Comparison of ENCODE assay signal across 8 cellular contexts in the genomic region with DNA sequence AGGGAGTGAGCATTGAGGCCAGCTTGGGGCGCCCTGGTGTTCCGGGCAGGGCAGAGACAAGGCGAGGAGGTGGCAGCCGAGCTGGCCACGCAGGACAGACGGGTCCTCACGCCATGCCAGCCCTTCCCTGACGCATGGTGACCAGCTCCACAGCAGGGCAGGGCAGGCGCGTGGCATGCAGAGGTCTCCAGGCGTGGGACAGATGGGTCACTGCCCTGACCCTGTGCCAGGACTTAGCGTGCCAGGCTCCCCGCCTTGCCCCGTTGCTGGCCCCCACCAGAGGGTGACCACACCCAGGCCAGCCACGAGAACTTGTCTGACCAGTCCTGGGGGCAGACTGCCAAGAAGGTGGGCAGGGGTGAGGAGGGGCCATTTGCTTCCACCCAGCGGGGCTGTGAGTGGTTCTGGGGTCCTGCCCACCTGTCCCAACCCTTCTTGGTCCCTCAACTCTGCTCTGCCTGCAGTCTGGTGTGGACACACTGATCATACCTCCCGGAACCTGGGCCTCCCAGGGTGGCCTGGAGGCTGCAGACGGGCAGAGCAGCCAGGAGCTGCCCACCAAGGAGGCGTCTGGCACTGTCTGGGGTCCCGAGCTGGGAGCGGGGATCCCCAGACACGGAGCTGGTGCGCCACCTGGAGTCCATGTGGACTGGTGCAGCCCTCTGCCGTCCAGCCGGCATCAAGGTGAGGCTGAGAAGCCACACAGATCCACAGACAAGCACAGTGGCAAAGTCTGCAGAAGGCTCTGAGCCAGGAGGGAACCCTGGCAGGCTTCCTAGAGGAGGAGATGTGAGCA. TPM values are rescaled to one million over a fixed set of nuclear protein-coding genes. Genes with fewer than 3 reads are reported as not detected.
DNase-seq lines count a peak whose midpoint lies in the region; ATAC-seq and TF ChIP-seq lines count a peak whose summit lies in the region.

A gene (plus strand): TSS at position 446 of the 796 bp plus-strand sequence. CDS start 834 bp downstream, outside the sequence.

- peaks cover 27% of the 10 kb centered on the region for H3K4me1 Mint-ChIP-seq in activated CD4-positive, alpha-beta memory T cell treated with anti-CD3 and anti-CD28 coated beads, Interleukin-2, amount 10 ng/mL, durations not matched to agents 7 days and 5 days

- no peak within 1 kb of the TSS for H3K14ac ChIP-seq in mesenchymal stem cell (ENCODE audit: low read length in 2 of 2)

- no peak within 1 kb of the TSS for H2BK5ac ChIP-seq in mesenchymal stem cell (ENCODE audit: low read depth, low read length, poor library complexity, severe bottlenecking)

- H2BK12ac ChIP-seq in mesenchymal stem cell (ENCODE audit: low read length in 2 of 2), result no peak within 1 kb of the TSS

- no peak within 1 kb of the TSS for H3K27ac ChIP-seq in mesenchymal stem cell (ENCODE audit: low read length, poor library complexity, severe bottlenecking)

- no peak within 1 kb of the TSS for H3K4ac ChIP-seq in mesenchymal stem cell (ENCODE audit: low read depth in 1 of 2, low read length in 2 of 2)

- peaks cover 0 to 4% of the 10 kb centered on the region in 2 experiments for H3K36me3 ChIP-seq in mesenchymal stem cell (ENCODE audit: control insufficient read depth in 1 of 2, insufficient read depth in 2 of 2, low read depth in 1 of 2, low read length in 2 of 2)

- no peak for ATAC-seq in HG03039 (IDR thresholded peaks at IDR 0.05; ENCODE audit: unreplicated experiment)

- no peak within 1 kb of the TSS for H2BK120ac ChIP-seq in mesenchymal stem cell (ENCODE audit: low read depth, low read length)

- H3K79me1 ChIP-seq in mesenchymal stem cell (replicated peaks; ENCODE audit: low read length, poor library complexity, severe bottlenecking), result no peaks in the 10 kb centered on the region

- TF ChIP-seq CTCF in AG09309 (IDR thresholded peaks at IDR 0.05; ENCODE audit: control insufficient read depth, insufficient read depth, low read depth, low read length, missing control alignments), result peak; percentile 92

- CTCF ChIA-PET in activated CD4-positive, alpha-beta memory T cell treated with anti-CD3 and anti-CD28 coated beads, Interleukin-2, amount 10 ng/mL, durations not matched to agents 7 days and 5 days (lab: Charles Lee), result interaction anchor here (0.9 to 3.2 kb wide), 16 partner anchors 10 to 181 kb away, joined by 3 to 18 read pairs (median 6); a partner anchor contains a TSS

- WGBS in mesenchymal stem cell, result 56% methylated on average over 25 of the region's 25 CpGs

- no peak for DNase-seq in AG09309 (ENCODE audit: low read depth)
- peak; percentile 29 for DNase-seq in GOT3 (lab: John Stamatoyannopoulos, UW)
- DNase-seq in NCI-H69 (lab: John Stamatoyannopoulos, UW), result peak; percentile 84
- peak; percentile 85 for DNase-seq in activated CD4-positive, alpha-beta memory T cell treated with anti-CD3 and anti-CD28 coated beads, Interleukin-2, amount 10 ng/mL, durations not matched to agents 7 days and 5 days
- peak; percentile 88 for DNase-seq in ecto neural progenitor cell (ENCODE audit: low spot score)
- DNase-seq in mesenchymal stem cell, result peak; percentile 76
- peak; percentile 60 to 72 for DNase-seq in stimulated activated CD8-positive, alpha-beta memory T cell treated with anti-CD3 and anti-CD28 coated beads, Interleukin-2, amount 100 ng/mL, for 1 hour (ENCODE audit: low read depth in 2 of 2)

- H3K9ac ChIP-seq in mesenchymal stem cell (ENCODE audit: low read length), result no peak within 1 kb of the TSS

- H3K18ac ChIP-seq in mesenchymal stem cell (ENCODE audit: low read depth in 1 of 2, low read length in 2 of 2), result peak within 1 kb of the TSS in 1 of 2 experiments; percentile 35

- no peak within 1 kb of the TSS for H3K4me3 Mint-ChIP-seq in activated CD4-positive, alpha-beta memory T cell treated with anti-CD3 and anti-CD28 coated beads, Interleukin-2, amount 10 ng/mL, durations not matched to agents 7 days and 5 days

- peak within 1 kb of the TSS; percentile 55 for H4K91ac ChIP-seq in mesenchymal stem cell (ENCODE audit: low read length)

- H3K9me3 Mint-ChIP-seq in activated CD4-positive, alpha-beta memory T cell treated with anti-CD3 and anti-CD28 coated beads, Interleukin-2, amount 10 ng/mL, durations not matched to agents 7 days and 5 days, result no peaks in the 10 kb centered on the region

- no peak within 1 kb of the TSS for H3K23ac ChIP-seq in mesenchymal stem cell (ENCODE audit: low read length in 2 of 2)

- H2BK15ac ChIP-seq in mesenchymal stem cell (ENCODE audit: low read depth, poor library complexity, severe bottlenecking), result no peak within 1 kb of the TSS

- no peak within 1 kb of the TSS for H3K4me2 ChIP-seq in mesenchymal stem cell (ENCODE audit: low read length, poor library complexity, severe bottlenecking)

- H3K36me3 Mint-ChIP-seq in activated CD4-positive, alpha-beta memory T cell treated with anti-CD3 and anti-CD28 coated beads, Interleukin-2, amount 10 ng/mL, durations not matched to agents 7 days and 5 days (ENCODE audit: low read depth), result no peaks in the 10 kb centered on the region

- peak within 1 kb of the TSS; percentile 1 for H4K8ac ChIP-seq in mesenchymal stem cell (ENCODE audit: low read length)

- H3K27me3 Mint-ChIP-seq in activated CD4-positive, alpha-beta memory T cell treated with anti-CD3 and anti-CD28 coated beads, Interleukin-2, amount 10 ng/mL, durations not matched to agents 7 days and 5 days, result no peaks in the 10 kb centered on the region

- H3K4me3 ChIP-seq in AG09309 (ENCODE audit: control insufficient read depth, low read depth, low read length) (no peak within 1 kb of the TSS), mesenchymal stem cell (ENCODE audit: insufficient read depth in 1 of 2, low read depth in 1 of 2, low read length in 2 of 2) (no peak within 1 kb of the TSS)

- POLR2A ChIA-PET in activated CD4-positive, alpha-beta memory T cell treated with anti-CD3 and anti-CD28 coated beads, Interleukin-2, amount 10 ng/mL, durations not matched to agents 7 days and 5 days (lab: Charles Lee), result interaction anchor here (1.1 to 6.5 kb wide), 6 partner anchors 13 to 140 kb away, joined by 3 to 63 read pairs (median 4); a partner anchor contains a TSS

- no peak within 1 kb of the TSS for H3K27ac Mint-ChIP-seq in activated CD4-positive, alpha-beta memory T cell treated with anti-CD3 and anti-CD28 coated beads, Interleukin-2, amount 10 ng/mL, durations not matched to agents 7 days and 5 days

- H2AFZ ChIP-seq in mesenchymal stem cell (ENCODE audit: low read depth, low read length), result no peak within 1 kb of the TSS

- no peak within 1 kb of the TSS for H2AK5ac ChIP-seq in mesenchymal stem cell (ENCODE audit: low read length, severe bottlenecking)

- H3K27me3 ChIP-seq in mesenchymal stem cell (ENCODE audit: control insufficient read depth in 1 of 2, insufficient read depth in 1 of 2, low read length in 2 of 2), result peaks cover 0 to 43% of the 10 kb centered on the region in 2 experiments

- no peaks in the 10 kb centered on the region for H3K9me3 ChIP-seq in mesenchymal stem cell (ENCODE audit: control insufficient read depth, low read length)

- H3K4me1 ChIP-seq in mesenchymal stem cell (ENCODE audit: control insufficient read depth, insufficient read depth, low read depth, low read length), result peaks cover 32% of the 10 kb centered on the region

RNA-seq across cellular contexts. Expression of the gene that starts here (rescaled TPM):
- total RNA-seq in activated CD4-positive, alpha-beta memory T cell treated with anti-CD3 and anti-CD28 coated beads, Interleukin-2, amount 10 ng/mL, durations not matched to agents 7 days and 5 days, result under 1 TPM in 1 of 2 experiments, not detected in 1; 0.20 TPM
- not detected for polyA plus RNA-seq in mesenchymal stem cell (2013, experiment 1 of 2)
- polyA plus RNA-seq in mesenchymal stem cell (2013, experiment 2 of 2), result not detected

Comparison
In these comparisons a context has a peak if more than half of its experiments do, and no peak if none do; other contexts are left out.
1. Peak in DNase-seq in activated CD4-positive, alpha-beta memory T cell treated with anti-CD3 and anti-CD28 coated beads, Interleukin-2, amount 10 ng/mL, durations not matched to agents 7 days and 5 days; RNA of the gene not detected or under 1 TPM.